Comparison of ENCODE assay signal across 1 cellular context in genomic region chr5:345404-346195, GRCh38.
TF ChIP-seq lines count a peak whose summit lies in the region.

No MANE protein-coding gene starts in this region.

TF ChIP-seq in HEK293, 187 proteins besides CTCF, POLR2A, EP300 and RAD21 (continued from another document and continues in another):
- TF ChIP-seq ZNF26 (tag by site-specific recombination; IDR thresholded peaks at IDR 0.05) (no peak), ZNF530 (tag by site-specific recombination; IDR thresholded peaks at IDR 0.05; ENCODE audit: low read depth) (no peak), PRDM4 (tag by site-specific recombination; IDR thresholded peaks at IDR 0.05) (no peak), ZNF830 (tag by site-specific recombination; IDR thresholded peaks at IDR 0.05; ENCODE audit: low read depth) (no peak), ZNF211 (tag by site-specific recombination; IDR thresholded peaks at IDR 0.05; ENCODE audit: low read depth) (no peak), ZBTB48 (tag by site-specific recombination; IDR thresholded peaks at IDR 0.05) (peak; percentile 63; the same call in 1 of the 2 replicates), ZNF555 (tag by site-specific recombination; conservative IDR thresholded peaks at IDR 0.05) (no peak), GLIS2 (tag by site-specific recombination; IDR thresholded peaks at IDR 0.05) (peak; percentile 49; the same call in 1 of the 2 replicates), ZNF707 (tag by site-specific recombination; IDR thresholded peaks at IDR 0.05) (no peak), ZNF311 (tag by site-specific recombination; IDR thresholded peaks at IDR 0.05; ENCODE audit: borderline replicate concordance) (0 out of 2 replicates have a peak, but pooled peaks have one; percentile 54), KLF17 (tag by site-specific recombination; IDR thresholded peaks at IDR 0.05) (no peak), ZNF629 (tag by site-specific recombination; IDR thresholded peaks at IDR 0.05) (no peak), KLF7 (tag by site-specific recombination; IDR thresholded peaks at IDR 0.05; ENCODE audit: borderline replicate concordance) (no peak), ZNF549 (tag by site-specific recombination; IDR thresholded peaks at IDR 0.05) (no peak), ZNF16 (tag by site-specific recombination; IDR thresholded peaks at IDR 0.05; ENCODE audit: low read depth) (no peak), MYNN (tag by site-specific recombination; IDR thresholded peaks at IDR 0.05; ENCODE audit: borderline replicate concordance) (no peak), ZNF704 (tag by site-specific recombination; IDR thresholded peaks at IDR 0.05) (no peak), ZNF138 (tag by site-specific recombination; IDR thresholded peaks at IDR 0.05; ENCODE audit: borderline replicate concordance) (no peak), SP7 (tag by site-specific recombination; IDR thresholded peaks at IDR 0.05) (no peak), ZNF792 (tag by site-specific recombination; IDR thresholded peaks at IDR 0.05) (no peak), ZNF221 (tag by site-specific recombination; IDR thresholded peaks at IDR 0.05; ENCODE audit: borderline replicate concordance) (no peak), ZBTB17 (tag by site-specific recombination; IDR thresholded peaks at IDR 0.05) (no peak), INSM2 (tag by site-specific recombination; IDR thresholded peaks at IDR 0.05) (no peak), ZNF354C (tag by site-specific recombination; IDR thresholded peaks at IDR 0.05; ENCODE audit: borderline replicate concordance, low read depth) (no peak), PRDM2 (tag by site-specific recombination; IDR thresholded peaks at IDR 0.05; ENCODE audit: borderline replicate concordance) (no peak), RBAK (tag by site-specific recombination; IDR thresholded peaks at IDR 0.05) (no peak), ZNF274 (IDR thresholded peaks at IDR 0.05; ENCODE audit: low read length) (no peak), ZNF274 (tag by site-specific recombination; IDR thresholded peaks at IDR 0.05; ENCODE audit: borderline replicate concordance) (no peak), ZNF175 (tag by site-specific recombination; IDR thresholded peaks at IDR 0.05) (no peak), ZNF174 (tag by site-specific recombination; IDR thresholded peaks at IDR 0.05) (no peak), ZNF37A (tag by site-specific recombination; IDR thresholded peaks at IDR 0.05) (no peak), ZNF529 (tag by site-specific recombination; IDR thresholded peaks at IDR 0.05; ENCODE audit: insufficient replicate concordance) (no peak), ZBTB10 (tag by site-specific recombination; IDR thresholded peaks at IDR 0.05) (no peak), ZNF140 (tag by site-specific recombination; IDR thresholded peaks at IDR 0.05) (no peak), ZSCAN5A (tag by site-specific recombination; IDR thresholded peaks at IDR 0.05) (no peak), ZNF488 (tag by site-specific recombination; IDR thresholded peaks at IDR 0.05) (no peak), ZNF449 (tag by site-specific recombination; IDR thresholded peaks at IDR 0.05) (no peak), ZNF558 (tag by site-specific recombination; IDR thresholded peaks at IDR 0.05) (no peak), ZNF394 (tag by site-specific recombination; IDR thresholded peaks at IDR 0.05; ENCODE audit: borderline replicate concordance) (no peak), ZNF610 (tag by site-specific recombination; IDR thresholded peaks at IDR 0.05; ENCODE audit: borderline replicate concordance) (no peak), ZNF76 (tag by site-specific recombination; IDR thresholded peaks at IDR 0.05; ENCODE audit: borderline replicate concordance, low read depth) (no peak), ZNF302 (tag by site-specific recombination; IDR thresholded peaks at IDR 0.05; ENCODE audit: low read depth) (no peak)
